In genomic region chr2:169141713-169142352, GRCh38 we compare ENCODE assay signal across 8 cellular contexts.
DNase-seq lines count a peak whose midpoint lies in the region; ATAC-seq and TF ChIP-seq lines count a peak whose summit lies in the region.

No MANE protein-coding gene starts in this region.

- H3K4me3 ChIP-seq in DOHH2 (ENCODE audit: low read length): no peak overlapping the region
- H3K4me3 ChIP-seq in GM23248: no peak overlapping the region

- H3K79me2 ChIP-seq in DOHH2 (ENCODE audit: control insufficient read depth, low read length) (no peaks in the 10 kb centered on the region), GM23248 (ENCODE audit: insufficient read depth) (no peaks in the 10 kb centered on the region)

- H3K9ac ChIP-seq in GM23248: no peak overlapping the region

- DNase-seq in GM23248 (peak; percentile 78), NCI-H1694 treated with DMSO at 0.1 percent for 48 hours (lab: John Stamatoyannopoulos, UW) (peak; percentile 21), activated B cell treated with CpG ODN at 0.5 μM for 24 hours (no peak), left lobe of liver (ENCODE audit: low spot score) (peak; percentile 58)
- peak; percentile 31 to 47 for DNase-seq in central memory CD8-positive, alpha-beta T cell (ENCODE audit: low spot score in 2 of 2)
- DNase-seq in stimulated activated CD4-positive, alpha-beta T cell treated with anti-CD3 and anti-CD28 coated beads, TNF-alpha, amount 100 ng/mL, for 48 hours (ENCODE audit: low read depth in 3 of 3): peak; percentile 31 to 65 (median 60)

- POLR2A ChIA-PET in activated B cell treated with CpG ODN at 0.5 μM for 24 hours (lab: Charles Lee): no interaction called here

- no peaks in the 10 kb centered on the region for H3K9me3 Mint-ChIP-seq in activated B cell treated with CpG ODN at 0.5 μM for 24 hours
- no peaks in the 10 kb centered on the region for H3K9me3 Mint-ChIP-seq in central memory CD8-positive, alpha-beta T cell

- WGBS in GM23248 (ENCODE audit: low coverage in 1 of 2, low lambda C conversion rate in 2 of 2, missing lambda C conversion rate in 2 of 2), 2 experiments: 9 to 10% methylated on average over 10 of the region's 10 CpGs

- no peaks in the 10 kb centered on the region for H3K36me3 ChIP-seq in DOHH2 (ENCODE audit: control insufficient read depth, low read length)
- no peaks in the 10 kb centered on the region for H3K36me3 ChIP-seq in GM23248 (ENCODE audit: low read depth)

- in situ Hi-C loops in GM23248 (cut with MboI): no loop called here

- no peaks in the 10 kb centered on the region for H3K36me3 Mint-ChIP-seq in activated B cell treated with CpG ODN at 0.5 μM for 24 hours (ENCODE audit: low read depth)
- no peaks in the 10 kb centered on the region for H3K36me3 Mint-ChIP-seq in central memory CD8-positive, alpha-beta T cell (ENCODE audit: insufficient read depth)

- ATAC-seq in activated B cell treated with CpG ODN at 0.5 μM for 24 hours (ENCODE audit: low read depth) (peak; percentile 47), left lobe of liver (peak; percentile 98), GM19397 (IDR thresholded peaks at IDR 0.05; ENCODE audit: unreplicated experiment) (no peak)
- ATAC-seq in central memory CD8-positive, alpha-beta T cell (replicated peaks; ENCODE audit: extremely low read depth, poor library complexity, severe bottlenecking): peak; percentile 32

- peak; percentile 89 for TF ChIP-seq CTCF in DOHH2 (IDR thresholded peaks at IDR 0.05; ENCODE audit: low read depth, low read length, poor library complexity, severe bottlenecking)
- TF ChIP-seq CTCF in activated B cell treated with CpG ODN at 0.5 μM for 24 hours (IDR thresholded peaks at IDR 0.05): peak; percentile 54

- H3K9me3 ChIP-seq in DOHH2 (ENCODE audit: control insufficient read depth, insufficient read depth, low read length) (no peaks in the 10 kb centered on the region), GM23248 (ENCODE audit: low read depth) (no peaks in the 10 kb centered on the region)

- no peaks in the 10 kb centered on the region for H3F3A ChIP-seq in DOHH2 (ENCODE audit: control insufficient read depth, insufficient read depth)
- no peaks in the 10 kb centered on the region for H3F3A ChIP-seq in GM23248 (ENCODE audit: insufficient read depth)

- H3K4me3 Mint-ChIP-seq in activated B cell treated with CpG ODN at 0.5 μM for 24 hours: no peak overlapping the region
- H3K4me3 Mint-ChIP-seq in central memory CD8-positive, alpha-beta T cell: no peak overlapping the region

- H3K27ac ChIP-seq in DOHH2 (ENCODE audit: low read depth, low read length) (no peak overlapping the region), GM23248 (no peak overlapping the region)

- H3K27me3 ChIP-seq in DOHH2 (ENCODE audit: control insufficient read depth, low read length): no peaks in the 10 kb centered on the region
- peaks cover 8% of the 10 kb centered on the region; the same call in 1 of the 2 replicates for H3K27me3 ChIP-seq in GM23248 (replicated peaks; ENCODE audit: insufficient read depth)

- intact Hi-C loops in activated B cell treated with CpG ODN at 0.5 μM for 24 hours (cut with micrococcal nuclease): loop anchor here (1.0 kb wide), 2 partner anchors 32 to 181 kb away; no protein-coding TSS in a partner anchor

- H3K4me1 Mint-ChIP-seq in activated B cell treated with CpG ODN at 0.5 μM for 24 hours: peaks cover 3% of the 10 kb centered on the region
- H3K4me1 Mint-ChIP-seq in central memory CD8-positive, alpha-beta T cell: peaks cover 6% of the 10 kb centered on the region

- H3K27ac Mint-ChIP-seq in activated B cell treated with CpG ODN at 0.5 μM for 24 hours: no peak overlapping the region
- no peak overlapping the region for H3K27ac Mint-ChIP-seq in central memory CD8-positive, alpha-beta T cell (ENCODE audit: low read depth)

- CTCF ChIA-PET in activated B cell treated with CpG ODN at 0.5 μM for 24 hours (lab: Charles Lee): interaction anchor here (0.8 to 1.9 kb wide), 9 partner anchors 8 to 181 kb away, joined by 3 to 25 read pairs (median 8); no protein-coding TSS in a partner anchor

- no peak overlapping the region for H3K4me2 ChIP-seq in DOHH2 (ENCODE audit: low read length)
- no peak overlapping the region for H3K4me2 ChIP-seq in GM23248 (ENCODE audit: unreplicated experiment)

- no peaks in the 10 kb centered on the region for H3K27me3 Mint-ChIP-seq in activated B cell treated with CpG ODN at 0.5 μM for 24 hours
- H3K27me3 Mint-ChIP-seq in central memory CD8-positive, alpha-beta T cell: no peaks in the 10 kb centered on the region

- H4K20me1 ChIP-seq in DOHH2 (ENCODE audit: control insufficient read depth, insufficient read depth, low read depth, low read length): no peaks in the 10 kb centered on the region
- H4K20me1 ChIP-seq in GM23248 (ENCODE audit: insufficient read depth): no peaks in the 10 kb centered on the region; the same call in 1 of the 2 replicates

- H3K9me2 ChIP-seq in DOHH2 (replicated peaks; ENCODE audit: control insufficient read depth, low read length) (no peaks in the 10 kb centered on the region), GM23248 (ENCODE audit: insufficient read depth) (no peaks in the 10 kb centered on the region)

- H2AFZ ChIP-seq in GM23248: no peak overlapping the region

- peaks cover 18% of the 10 kb centered on the region for H3K4me1 ChIP-seq in DOHH2 (ENCODE audit: control insufficient read depth, low read length)
- H3K4me1 ChIP-seq in GM23248 (ENCODE audit: insufficient read depth): no peaks in the 10 kb centered on the region
